In the genomic region with DNA sequence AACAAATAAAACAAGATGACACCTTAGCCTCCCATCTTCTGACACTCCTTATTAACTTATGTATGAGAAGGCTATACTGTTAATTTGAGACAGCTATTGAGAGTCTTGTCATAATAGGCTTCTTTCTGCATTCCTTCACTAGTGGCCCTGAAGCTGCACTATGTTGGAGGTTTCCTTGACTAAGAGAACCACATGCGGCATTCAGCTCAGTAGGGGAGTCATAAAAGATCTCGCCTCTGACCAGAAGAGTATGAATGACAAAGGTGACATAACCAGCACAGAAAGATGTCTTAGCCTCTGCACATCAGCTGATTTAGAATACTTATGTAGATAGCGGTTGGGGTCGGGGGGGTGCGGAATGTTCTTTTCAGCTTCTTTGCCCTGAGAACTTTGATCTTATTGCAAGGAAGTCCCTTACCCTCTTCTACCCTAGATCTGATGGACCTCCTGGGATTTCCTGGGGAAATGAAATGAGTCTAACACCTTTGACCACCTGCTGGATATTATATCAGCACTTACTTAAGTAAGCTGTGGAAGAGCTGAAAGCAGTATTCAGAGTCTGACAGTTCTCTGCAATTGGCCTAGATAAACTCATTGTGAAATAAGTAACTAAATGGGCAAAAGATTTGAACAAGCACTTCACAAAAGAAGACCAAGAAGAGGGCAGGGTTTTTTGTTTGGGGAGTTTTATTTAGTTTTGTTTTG, we compare ENCODE assay signal across 9 cellular contexts.
"Had no signal": no experiment of that assay in that cellular context is flagged by ENCODE, and none has a peak within 500 bp of the region (broad histone marks: within the 10 kb centered on the region; RNA-seq: fewer than 3 reads in every experiment).

No MANE protein-coding gene starts in this region.

- H3K9me3 Mint-ChIP-seq: GM23338, H9, HFFc6 had no signal

- H3K4me3 Mint-ChIP-seq: GM23338, H9, HFFc6 had no signal

- DNase-seq: GM23248, GOT3, H7, H9, HCEC 1CT, HFFc6 had no signal

- H3K4me1 ChIP-seq: HAP-1 had no signal

- H3K4me3 ChIP-seq: GM23248, GM23338, HAP-1 had no signal

- H3K27ac Mint-ChIP-seq: GM23338, H9, HFFc6 had no signal

- H3K36me3 ChIP-seq: HAP-1 had no signal

- H3K4me2 ChIP-seq: GM23338 had no signal

- H3K27ac ChIP-seq: GM23248 had no signal

- ATAC-seq: GM23338, HCT116 had no signal

- H3K9ac ChIP-seq: GM23248 had no signal

- H3K9me3 ChIP-seq: HAP-1 had no signal
